2 cellular contexts compared by ENCODE assay signal in genomic region chr20:47325242-47325641, GRCh38.
TF ChIP-seq lines count a peak whose summit lies in the region.

No MANE protein-coding gene starts in this region.

TF ChIP-seq in A549, 52 proteins besides CTCF, POLR2A, EP300 and RAD21:
- TF ChIP-seq MAFK (IDR thresholded peaks at IDR 0.05; ENCODE audit: partially characterized antibody) (peak; percentile 59), TFCP2L1 (CRISPR knock-in tag; IDR thresholded peaks at IDR 0.05) (no peak), MYC (IDR thresholded peaks at IDR 0.05; ENCODE audit: borderline replicate concordance, low read length) (no peak), KDM1A (IDR thresholded peaks at IDR 0.05; ENCODE audit: low read depth) (no peak), JUN (IDR thresholded peaks at IDR 0.05) (no peak)
- TF ChIP-seq, protein P1, sequence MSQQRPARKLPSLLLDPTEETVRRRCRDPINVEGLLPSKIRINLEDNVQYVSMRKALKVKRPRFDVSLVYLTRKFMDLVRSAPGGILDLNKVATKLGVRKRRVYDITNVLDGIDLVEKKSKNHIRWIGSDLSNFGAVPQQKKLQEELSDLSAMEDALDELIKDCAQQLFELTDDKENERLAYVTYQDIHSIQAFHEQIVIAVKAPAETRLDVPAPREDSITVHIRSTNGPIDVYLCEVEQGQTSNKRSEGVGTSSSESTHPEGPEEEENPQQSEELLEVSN (IDR thresholded peaks at IDR 0.05; ENCODE audit: borderline replicate concordance, low read depth) = no peak
- TF ChIP-seq, protein P2, sequence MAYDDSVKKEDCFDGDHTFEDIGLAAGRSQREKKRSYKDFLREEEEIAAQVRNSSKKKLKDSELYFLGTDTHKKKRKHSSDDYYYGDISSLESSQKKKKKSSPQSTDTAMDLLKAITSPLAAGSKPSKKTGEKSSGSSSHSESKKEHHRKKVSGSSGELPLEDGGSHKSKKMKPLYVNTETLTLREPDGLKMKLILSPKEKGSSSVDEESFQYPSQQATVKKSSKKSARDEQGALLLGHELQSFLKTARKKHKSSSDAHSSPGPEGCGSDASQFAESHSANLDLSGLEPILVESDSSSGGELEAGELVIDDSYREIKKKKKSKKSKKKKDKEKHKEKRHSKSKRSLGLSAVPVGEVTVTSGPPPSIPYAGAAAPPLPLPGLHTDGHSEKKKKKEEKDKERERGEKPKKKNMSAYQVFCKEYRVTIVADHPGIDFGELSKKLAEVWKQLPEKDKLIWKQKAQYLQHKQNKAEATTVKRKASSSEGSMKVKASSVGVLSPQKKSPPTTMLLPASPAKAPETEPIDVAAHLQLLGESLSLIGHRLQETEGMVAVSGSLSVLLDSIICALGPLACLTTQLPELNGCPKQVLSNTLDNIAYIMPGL (CRISPR knock-in tag; IDR thresholded peaks at IDR 0.05; ENCODE audit: borderline replicate concordance) = no peak
- TF ChIP-seq, protein P3, sequence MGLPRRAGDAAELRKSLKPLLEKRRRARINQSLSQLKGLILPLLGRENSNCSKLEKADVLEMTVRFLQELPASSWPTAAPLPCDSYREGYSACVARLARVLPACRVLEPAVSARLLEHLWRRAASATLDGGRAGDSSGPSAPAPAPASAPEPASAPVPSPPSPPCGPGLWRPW (IDR thresholded peaks at IDR 0.05) = no peak
TF ChIP-seq in A549: peak in this region for 1.

TF ChIP-seq in H1, 55 proteins besides CTCF, POLR2A, EP300 and RAD21:
- TF ChIP-seq EZH2 (IDR thresholded peaks at IDR 0.05; ENCODE audit: low read depth, low read length, severe bottlenecking) (no peak), KDM5A (IDR thresholded peaks at IDR 0.05; ENCODE audit: low read length) (no peak), GTF2F1 (IDR thresholded peaks at IDR 0.05; ENCODE audit: borderline replicate concordance, low read depth, low read length) (no peak), CHD2 (IDR thresholded peaks at IDR 0.05; ENCODE audit: low read length) (no peak), BACH1 (IDR thresholded peaks at IDR 0.05; ENCODE audit: low read length) (no peak), USF2 (IDR thresholded peaks at IDR 0.05; ENCODE audit: low read length) (no peak), SUZ12 (IDR thresholded peaks at IDR 0.05; ENCODE audit: low read length) (no peak), CTBP2 (IDR thresholded peaks at IDR 0.05; ENCODE audit: borderline replicate concordance, insufficient read depth, insufficient read length, low read length) (no peak)
- TF ChIP-seq, protein P1 (IDR thresholded peaks at IDR 0.05) = no peak
